In genomic region chr11:102717280-102717679, GRCh38 we compare ENCODE assay signal across 7 cellular contexts. TPM values are rescaled to one million over a fixed set of nuclear protein-coding genes. Genes with fewer than 3 reads are reported as not detected.
"Had no signal": no experiment of that assay in that cellular context is flagged by ENCODE, and none has a peak within 500 bp of the region (broad histone marks: within the 10 kb centered on the region; RNA-seq: fewer than 3 reads in every experiment).

No MANE protein-coding gene starts in this region.

- H3K4me3 ChIP-seq: GM23338 had no signal

- H3K4me2 ChIP-seq: GM23338 had no signal

- DNase-seq: H9, HCEC 1CT, KG1 had no signal

- H2AFZ ChIP-seq: GM23338 had no signal

- ATAC-seq: GM23338 had no signal

RNA-seq across cellular contexts. Expression of gene MMP8, which starts 7.5 kb away (rescaled TPM):
- total RNA-seq: GM23338, H1, H9, HT-29 had no signal
- polyA plus RNA-seq: GM23338, H1, IgD-negative memory B cell had no signal

RNA-seq across cellular contexts. Expression of gene MMP27, which starts 11.7 kb away (rescaled TPM):
- total RNA-seq: GM23338, H1, H9, HT-29 had no signal
- polyA plus RNA-seq: GM23338, H1, IgD-negative memory B cell had no signal
